In the genomic region with DNA sequence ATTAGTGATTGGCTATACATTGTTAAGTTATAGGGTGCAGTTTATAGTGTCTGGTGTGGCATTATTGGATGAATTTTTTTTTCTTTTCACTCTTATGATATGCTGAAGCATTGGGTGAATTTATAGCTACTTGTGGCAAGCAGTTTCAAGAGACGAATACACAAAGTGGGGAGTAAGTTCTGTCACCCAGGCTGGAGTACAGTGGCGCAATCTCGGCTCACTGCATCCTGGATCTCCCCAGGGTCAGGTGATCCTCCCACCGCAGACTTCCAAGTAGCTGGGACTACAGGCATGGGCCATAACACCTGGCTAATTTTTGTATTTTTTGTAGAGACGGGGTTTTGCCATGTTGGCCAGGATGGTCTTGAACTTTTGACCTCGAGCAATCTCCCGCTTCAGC, we compare ENCODE assay signal across 9 cellular contexts. TPM values are rescaled to one million over a fixed set of nuclear protein-coding genes. Genes with fewer than 3 reads are reported as not detected.
"Had no signal": no experiment of that assay in that cellular context is flagged by ENCODE, and none has a peak within 500 bp of the region (broad histone marks: within the 10 kb centered on the region; RNA-seq: fewer than 3 reads in every experiment).

No MANE protein-coding gene starts in this region.

- FAIRE-seq: H54, HepG2 had no signal

- ATAC-seq: HepG2 had no signal

- DNase-seq: GOT3, H9, HCEC 1CT, HFFc6, KG1 had no signal

- H3K27me3 Mint-ChIP-seq: IgD-negative memory B cell had no signal

- H3K27ac ChIP-seq: HL-60 had no signal

- H3K27ac Mint-ChIP-seq: HFFc6 had no signal

- H3K4me3 Mint-ChIP-seq: H9, HFFc6 had no signal

- H3K36me3 Mint-ChIP-seq: IgD-negative memory B cell had no signal

- H3K9me3 Mint-ChIP-seq: H9, HFFc6, IgD-negative memory B cell had no signal

RNA-seq across cellular contexts. Expression of a gene that starts 40.1 kb away (rescaled TPM):
- polyA plus RNA-seq: IgD-negative memory B cell had no signal
